1 cellular context compared by ENCODE assay signal in the genomic region with DNA sequence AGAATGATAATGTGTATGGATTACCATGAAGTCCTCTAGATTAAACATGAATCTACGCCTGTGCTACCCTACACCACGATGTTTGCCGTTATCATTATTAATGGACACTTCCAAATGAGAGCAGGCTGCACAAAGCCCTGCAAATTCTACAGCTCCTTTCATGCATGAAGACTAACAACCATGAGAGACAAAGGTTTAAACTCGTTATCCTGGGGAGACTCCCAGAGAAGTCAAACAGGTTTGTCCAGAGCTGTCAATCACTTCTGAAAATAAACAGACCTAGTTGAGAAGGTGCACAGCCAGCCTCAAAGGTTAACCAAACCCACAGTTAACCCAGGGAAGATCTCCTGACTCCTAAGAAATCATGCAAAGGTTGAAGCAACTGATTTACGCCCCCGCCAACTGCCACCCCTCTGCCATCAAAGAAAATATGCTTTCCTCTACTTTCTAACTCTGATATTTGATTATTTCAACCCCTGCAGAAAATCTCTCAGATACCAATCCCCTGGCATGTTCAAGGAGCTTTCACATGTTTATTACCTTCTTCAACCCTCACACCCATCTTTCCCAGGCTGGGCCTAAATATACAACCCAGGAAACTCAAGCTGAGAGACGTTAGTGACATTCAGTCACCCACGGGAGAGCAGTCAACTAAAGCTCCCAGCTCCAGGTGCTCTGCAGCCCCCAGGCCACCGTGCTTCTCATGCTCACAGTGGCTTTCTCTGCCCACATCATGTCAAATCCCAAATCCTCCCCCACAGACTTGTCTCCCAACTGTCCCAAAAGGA.
TF ChIP-seq lines count a peak whose summit lies in the region.

No MANE protein-coding gene starts in this region.

TF ChIP-seq in HCT116, 20 proteins besides CTCF, POLR2A, EP300 and RAD21:
- TF ChIP-seq SP1 (IDR thresholded peaks at IDR 0.05; ENCODE audit: low read depth), result peak; percentile 58
- no peak for TF ChIP-seq MAX (IDR thresholded peaks at IDR 0.05)
